Comparison of ENCODE assay signal across 8 cellular contexts in genomic region chr17:64929419-64930209, GRCh38. TPM values are rescaled to one million over a fixed set of nuclear protein-coding genes. Genes with fewer than 3 reads are reported as not detected.
DNase-seq lines count a peak whose midpoint lies in the region; ATAC-seq and TF ChIP-seq lines count a peak whose summit lies in the region.
"Not testable (repeated sequence)": the region's sequence is repeated elsewhere in the genome, so short reads cannot be mapped to it uniquely, and the experiment has no call there.

No MANE protein-coding gene starts in this region.

- H3K79me2 ChIP-seq in trophoblast cell (ENCODE audit: control insufficient read depth, insufficient read depth, low read length, poor library complexity), result not testable (repeated sequence)

- H4K8ac ChIP-seq in trophoblast cell (ENCODE audit: low read depth, low read length), result not testable (repeated sequence)

- WGBS in trophoblast cell (ENCODE audit: extremely low coverage, insufficient coverage, insufficient read length), result no CpG with 5 or more reads among the region's 6 CpGs

- ATAC-seq in CD4-positive, CD25-positive, alpha-beta regulatory T cell (ENCODE audit: low read depth in 2 of 2), result peak; percentile 57 to 60

- H2BK12ac ChIP-seq in trophoblast cell (ENCODE audit: low read length), result peak overlapping the region; percentile 30

- not testable (repeated sequence) for H3K18ac ChIP-seq in trophoblast cell (ENCODE audit: low read length)

- not testable (repeated sequence) for H3K4ac ChIP-seq in trophoblast cell (ENCODE audit: low read depth, low read length)

- not testable (repeated sequence) for H3K14ac ChIP-seq in trophoblast cell (ENCODE audit: low read length)

- H4K12ac ChIP-seq in trophoblast cell (ENCODE audit: low read depth, low read length), result not testable (repeated sequence)

- H3K4me1 ChIP-seq in CD4-positive, CD25-positive, alpha-beta regulatory T cell (ENCODE audit: control insufficient read depth, insufficient read depth, low read length, poor library complexity, severe bottlenecking); trophoblast cell (ENCODE audit: control insufficient read depth in 1 of 2, insufficient read depth in 2 of 2, low read length in 2 of 2): not testable (repeated sequence)

- not testable (repeated sequence) for H3K27ac Mint-ChIP-seq in CD4-positive, CD25-positive, alpha-beta regulatory T cell; activated CD4-positive, alpha-beta memory T cell treated with anti-CD3 and anti-CD28 coated beads, Interleukin-2, amount 10 ng/mL, durations not matched to agents 7 days and 5 days

- not testable (repeated sequence) for H3K4me1 Mint-ChIP-seq in CD4-positive, CD25-positive, alpha-beta regulatory T cell
- peaks cover 18% of the 10 kb centered on the region for H3K4me1 Mint-ChIP-seq in activated CD4-positive, alpha-beta memory T cell treated with anti-CD3 and anti-CD28 coated beads, Interleukin-2, amount 10 ng/mL, durations not matched to agents 7 days and 5 days

- not testable (repeated sequence) for TF ChIP-seq CTCF in fibroblast of mammary gland (conservative IDR thresholded peaks at IDR 0.05; ENCODE audit: control insufficient read depth, insufficient read depth, low read depth, low read length)

- DNase-seq in CD4-positive, CD25-positive, alpha-beta regulatory T cell, result not testable (repeated sequence)
- DNase-seq in HS-5 (ENCODE audit: low read depth) (peak; percentile 82), SW 1271 (lab: John Stamatoyannopoulos, UW) (peak; percentile 77 to 82), fibroblast of mammary gland (ENCODE audit: low read depth) (peak; percentile 22), trophoblast cell (peak; percentile 56 to 58)
- peak; percentile 42 for DNase-seq in activated CD4-positive, alpha-beta memory T cell treated with anti-CD3 and anti-CD28 coated beads, Interleukin-2, amount 10 ng/mL, durations not matched to agents 7 days and 5 days
- peak; percentile 64 for DNase-seq in activated naive CD4-positive, alpha-beta T cell treated with anti-CD3 and anti-CD28 coated beads, Interleukin-2, amount 50 U/mL, for 16 hours
- peak; percentile 50 for DNase-seq in stimulated activated CD8-positive, alpha-beta memory T cell treated with anti-CD3 and anti-CD28 coated beads, Interleukin-4, amount 100 ng/mL, for 48 hours

- not testable (repeated sequence) for H3K27me3 ChIP-seq in CD4-positive, CD25-positive, alpha-beta regulatory T cell (ENCODE audit: control insufficient read depth, insufficient read depth, low read length); trophoblast cell (ENCODE audit: insufficient read depth, low read length)

- H3K36me3 Mint-ChIP-seq in CD4-positive, CD25-positive, alpha-beta regulatory T cell; activated CD4-positive, alpha-beta memory T cell treated with anti-CD3 and anti-CD28 coated beads, Interleukin-2, amount 10 ng/mL, durations not matched to agents 7 days and 5 days (ENCODE audit: low read depth): not testable (repeated sequence)

- H2BK5ac ChIP-seq in trophoblast cell (ENCODE audit: low read depth, low read length, poor library complexity), result peak overlapping the region; percentile 42

- H2AFZ ChIP-seq in trophoblast cell (ENCODE audit: insufficient read depth, low read length, poor library complexity), result not testable (repeated sequence)

- H3K27me3 Mint-ChIP-seq in CD4-positive, CD25-positive, alpha-beta regulatory T cell; activated CD4-positive, alpha-beta memory T cell treated with anti-CD3 and anti-CD28 coated beads, Interleukin-2, amount 10 ng/mL, durations not matched to agents 7 days and 5 days: not testable (repeated sequence)

- not testable (repeated sequence) for H3K9ac ChIP-seq in trophoblast cell (ENCODE audit: low read length)

- not testable (repeated sequence) for H3K23ac ChIP-seq in trophoblast cell (ENCODE audit: low read length)

- H3K4me2 ChIP-seq in trophoblast cell (ENCODE audit: low read length), result not testable (repeated sequence)

- not testable (repeated sequence) for H3K9me3 Mint-ChIP-seq in CD4-positive, CD25-positive, alpha-beta regulatory T cell; activated CD4-positive, alpha-beta memory T cell treated with anti-CD3 and anti-CD28 coated beads, Interleukin-2, amount 10 ng/mL, durations not matched to agents 7 days and 5 days

- not testable (repeated sequence) for H3K27ac ChIP-seq in CD4-positive, CD25-positive, alpha-beta regulatory T cell (ENCODE audit: insufficient read depth, low read length, poor library complexity, severe bottlenecking)
- peak overlapping the region; percentile 10 for H3K27ac ChIP-seq in trophoblast cell (ENCODE audit: low read depth, low read length)

- not testable (repeated sequence) for H2AK5ac ChIP-seq in trophoblast cell (ENCODE audit: low read length)

- POLR2A ChIA-PET in activated CD4-positive, alpha-beta memory T cell treated with anti-CD3 and anti-CD28 coated beads, Interleukin-2, amount 10 ng/mL, durations not matched to agents 7 days and 5 days (lab: Charles Lee), result not testable (repeated sequence)

- H4K91ac ChIP-seq in trophoblast cell (ENCODE audit: low read depth, low read length), result peak overlapping the region; percentile 52

- CTCF ChIA-PET in activated CD4-positive, alpha-beta memory T cell treated with anti-CD3 and anti-CD28 coated beads, Interleukin-2, amount 10 ng/mL, durations not matched to agents 7 days and 5 days (lab: Charles Lee), result interaction anchor here (1.0 to 1.2 kb wide), 2 partner anchors 9 to 32 kb away, joined by 3 to 4 read pairs; no protein-coding TSS in a partner anchor

- peak overlapping the region; percentile 7 for H2BK120ac ChIP-seq in trophoblast cell (ENCODE audit: insufficient read depth, low read length, poor library complexity)

- H3K9me3 ChIP-seq in CD4-positive, CD25-positive, alpha-beta regulatory T cell (ENCODE audit: control insufficient read depth in 2 of 2, low read length in 2 of 2); trophoblast cell (ENCODE audit: insufficient read depth, low read depth, low read length): not testable (repeated sequence)

- H3K36me3 ChIP-seq in CD4-positive, CD25-positive, alpha-beta regulatory T cell (ENCODE audit: control insufficient read depth, insufficient read depth, low read length); trophoblast cell (ENCODE audit: control insufficient read depth in 1 of 2, insufficient read depth in 2 of 2, low read length in 2 of 2): not testable (repeated sequence)

- H3K79me1 ChIP-seq in trophoblast cell (ENCODE audit: low read length), result not testable (repeated sequence)

- not testable (repeated sequence) for H3K4me3 Mint-ChIP-seq in CD4-positive, CD25-positive, alpha-beta regulatory T cell; activated CD4-positive, alpha-beta memory T cell treated with anti-CD3 and anti-CD28 coated beads, Interleukin-2, amount 10 ng/mL, durations not matched to agents 7 days and 5 days

- H3K4me3 ChIP-seq in CD4-positive, CD25-positive, alpha-beta regulatory T cell (ENCODE audit: low read depth, low read length); fibroblast of mammary gland (ENCODE audit: control insufficient read depth, low read depth, low read length); trophoblast cell (ENCODE audit: low read depth, low read length): not testable (repeated sequence)

RNA-seq across cellular contexts. Expression of gene LRRC37A3, which starts 10.3 kb away (rescaled TPM):
- total RNA-seq in CD4-positive, CD25-positive, alpha-beta regulatory T cell, result 82.8 TPM
- polyA plus RNA-seq in CD4-positive, CD25-positive, alpha-beta regulatory T cell, result 1 to 10 TPM in 3 of 4 donors, under 1 TPM in 1; 0.66 to 1.5 (median 1.2) TPM
- total RNA-seq in activated CD4-positive, alpha-beta memory T cell treated with anti-CD3 and anti-CD28 coated beads, Interleukin-2, amount 10 ng/mL, durations not matched to agents 7 days and 5 days, result 10 to 100 TPM; 17.2 to 19.0 TPM
- 5.6 and 6.7 TPM in 2 replicates for polyA plus RNA-seq in trophoblast cell (2013)
